ENCODE assay signal across 18 cellular contexts in genomic region chr12:124126950-124127349, GRCh38.
DNase-seq lines count a peak whose midpoint lies in the region; ATAC-seq, FAIRE-seq and TF ChIP-seq lines count a peak whose summit lies in the region.
"Had no signal": no experiment of that assay in that cellular context is flagged by ENCODE, and none has a peak within 500 bp of the region (broad histone marks: within the 10 kb centered on the region; RNA-seq: fewer than 3 reads in every experiment).

No MANE protein-coding gene starts in this region.

- ATAC-seq in GM19397 (IDR thresholded peaks at IDR 0.05; ENCODE audit: unreplicated experiment) (peak; percentile 51), HG02870 (IDR thresholded peaks at IDR 0.05; ENCODE audit: unreplicated experiment) (peak; percentile 52), HG03520 (IDR thresholded peaks at IDR 0.05; ENCODE audit: unreplicated experiment) (no peak)
- ATAC-seq: HCT116; stimulated activated memory B cell treated with anti-CD40 and anti-IgM and Interleukin-4, amounts not matched to agents 10 μg/mL and 1 μg/mL and 100 μg/mL, for 72 hours; WTC11 had no signal

- no peaks in the 10 kb centered on the region for H3K36me3 Mint-ChIP-seq in activated CD4-positive, alpha-beta memory T cell treated with anti-CD3 and anti-CD28 coated beads for 36 hours
- H3K36me3 Mint-ChIP-seq: stimulated activated memory B cell treated with anti-CD40 and anti-IgM and Interleukin-4, amounts not matched to agents 10 μg/mL and 1 μg/mL and 100 μg/mL, for 72 hours; type B pancreatic cell had no signal

- FAIRE-seq in GM12891 (lab: Jason Lieb, UNC), result peak; percentile 69
- FAIRE-seq: small intestine had no signal

- no peaks in the 10 kb centered on the region for H3K9me3 Mint-ChIP-seq in activated CD4-positive, alpha-beta memory T cell treated with anti-CD3 and anti-CD28 coated beads for 36 hours
- H3K9me3 Mint-ChIP-seq: stimulated activated memory B cell treated with anti-CD40 and anti-IgM and Interleukin-4, amounts not matched to agents 10 μg/mL and 1 μg/mL and 100 μg/mL, for 72 hours; type B pancreatic cell had no signal

- no peak overlapping the region for H3K4me3 Mint-ChIP-seq in activated CD4-positive, alpha-beta memory T cell treated with anti-CD3 and anti-CD28 coated beads for 36 hours
- H3K4me3 Mint-ChIP-seq: stimulated activated memory B cell treated with anti-CD40 and anti-IgM and Interleukin-4, amounts not matched to agents 10 μg/mL and 1 μg/mL and 100 μg/mL, for 72 hours; type B pancreatic cell; WTC11 had no signal

- no peak for TF ChIP-seq CTCF in foreskin fibroblast (IDR thresholded peaks at IDR 0.05; ENCODE audit: low read depth, low read length)

- no peak for TF ChIP-seq POLR2A in GM12891 (IDR thresholded peaks at IDR 0.05; ENCODE audit: low read depth, low read length)

- POLR2A ChIA-PET in activated CD4-positive, alpha-beta memory T cell treated with anti-CD3 and anti-CD28 coated beads for 36 hours (lab: Charles Lee), result no interaction called here

- no peak for DNase-seq in GM12891 (ENCODE audit: insufficient read length, low spot score)
- DNase-seq in RPMI7951 (ENCODE audit: low read depth), result peak; percentile 48
- no peak for DNase-seq in D341Med (ENCODE audit: low spot score)
- no peak for DNase-seq in activated CD4-positive, alpha-beta memory T cell treated with anti-CD3 and anti-CD28 coated beads for 36 hours
- no peak for DNase-seq in foreskin fibroblast
- DNase-seq: cerebellar nuclear complex, IMR-90, left ventricle myocardium inferior, NCI-H2107, ovary, small intestine had no signal

- H3K27ac Mint-ChIP-seq in activated CD4-positive, alpha-beta memory T cell treated with anti-CD3 and anti-CD28 coated beads for 36 hours, result no peak overlapping the region
- H3K27ac Mint-ChIP-seq: stimulated activated memory B cell treated with anti-CD40 and anti-IgM and Interleukin-4, amounts not matched to agents 10 μg/mL and 1 μg/mL and 100 μg/mL, for 72 hours; type B pancreatic cell; WTC11 had no signal

- CTCF ChIA-PET in activated CD4-positive, alpha-beta memory T cell treated with anti-CD3 and anti-CD28 coated beads for 36 hours (lab: Charles Lee), result no interaction called here

- no peaks in the 10 kb centered on the region for H3K4me1 Mint-ChIP-seq in activated CD4-positive, alpha-beta memory T cell treated with anti-CD3 and anti-CD28 coated beads for 36 hours (ENCODE audit: low read depth)
- H3K4me1 Mint-ChIP-seq: stimulated activated memory B cell treated with anti-CD40 and anti-IgM and Interleukin-4, amounts not matched to agents 10 μg/mL and 1 μg/mL and 100 μg/mL, for 72 hours had no signal

- intact Hi-C loops in activated CD4-positive, alpha-beta memory T cell treated with anti-CD3 and anti-CD28 coated beads for 36 hours (cut with micrococcal nuclease), result no loop called here

- H3K4me3 ChIP-seq in foreskin fibroblast (ENCODE audit: low read depth in 1 of 2, low read length in 2 of 2), result no peak overlapping the region
- H3K4me3 ChIP-seq: left ventricle myocardium inferior, ovary had no signal

- peaks cover 9% of the 10 kb centered on the region for H3K27me3 Mint-ChIP-seq in activated CD4-positive, alpha-beta memory T cell treated with anti-CD3 and anti-CD28 coated beads for 36 hours
- H3K27me3 Mint-ChIP-seq: type B pancreatic cell had no signal

TF ChIP-seq in GM12891, 5 proteins besides CTCF, POLR2A, EP300 and RAD21:
- TF ChIP-seq POU2F2 (IDR thresholded peaks at IDR 0.05; ENCODE audit: low read depth, low read length) (no peak), SPI1 (IDR thresholded peaks at IDR 0.05; ENCODE audit: low read depth, low read length) (0 out of 2 replicates have a peak, but pooled peaks have one; percentile 15), POLR2AphosphoS5 (IDR thresholded peaks at IDR 0.05; ENCODE audit: low read depth, low read length) (no peak), TAF1 (IDR thresholded peaks at IDR 0.05; ENCODE audit: low read depth, low read length) (no peak)
TF ChIP-seq in GM12891: peak in this region for 1.
